In the genomic region with DNA sequence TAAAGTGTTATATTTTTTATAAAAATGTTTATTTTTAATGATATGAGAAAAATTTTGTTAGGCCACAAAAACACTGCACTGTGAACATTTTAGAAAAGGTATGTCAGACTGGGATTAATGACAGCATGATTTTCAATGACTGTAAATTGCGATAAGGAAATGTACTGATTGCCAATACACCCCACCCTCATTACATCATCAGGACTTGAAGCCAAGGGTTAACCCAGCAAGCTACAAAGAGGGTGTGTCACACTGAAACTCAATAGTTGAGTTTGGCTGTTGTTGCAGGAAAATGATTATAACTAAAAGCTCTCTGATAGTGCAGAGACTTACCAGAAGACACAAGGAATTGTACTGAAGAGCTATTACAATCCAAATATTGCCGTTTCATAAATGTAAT, we compare ENCODE assay signal across 16 cellular contexts.
DNase-seq lines count a peak whose midpoint lies in the region; ATAC-seq and TF ChIP-seq lines count a peak whose summit lies in the region.
"Had no signal": no experiment of that assay in that cellular context is flagged by ENCODE, and none has a peak within 500 bp of the region (broad histone marks: within the 10 kb centered on the region; RNA-seq: fewer than 3 reads in every experiment).

No MANE protein-coding gene starts in this region.

- intact Hi-C loops in left ventricle myocardium superior (cut with micrococcal nuclease) = no loop called here
- intact Hi-C loops in Right ventricle myocardium superior (cut with DNase I) = no loop called here
- intact Hi-C loops in activated CD4-positive, alpha-beta memory T cell treated with anti-CD3 and anti-CD28 coated beads for 36 hours (cut with micrococcal nuclease) = no loop called here

- H3K27me3 Mint-ChIP-seq in type B pancreatic cell = no peaks in the 10 kb centered on the region
- peaks cover 12 to 25% of the 10 kb centered on the region in 2 donors for H3K27me3 Mint-ChIP-seq in stimulated activated naive B cell treated with anti-CD40 and anti-IgM and Interleukin-4, amounts not matched to agents 10 μg/mL and 1 μg/mL and 100 μg/mL, for 72 hours
- H3K27me3 Mint-ChIP-seq in activated CD4-positive, alpha-beta memory T cell treated with anti-CD3 and anti-CD28 coated beads for 36 hours = peaks cover 11% of the 10 kb centered on the region

- H3K4me3 Mint-ChIP-seq in type B pancreatic cell = no peak overlapping the region
- H3K4me3 Mint-ChIP-seq in stimulated activated naive B cell treated with anti-CD40 and anti-IgM and Interleukin-4, amounts not matched to agents 10 μg/mL and 1 μg/mL and 100 μg/mL, for 72 hours = no peak overlapping the region
- no peak overlapping the region for H3K4me3 Mint-ChIP-seq in activated CD4-positive, alpha-beta memory T cell treated with anti-CD3 and anti-CD28 coated beads for 36 hours
- H3K4me3 Mint-ChIP-seq: CD4-positive, alpha-beta memory T cell; WTC11 had no signal

- H3K36me3 Mint-ChIP-seq in type B pancreatic cell = peaks cover 11% of the 10 kb centered on the region
- H3K36me3 Mint-ChIP-seq in stimulated activated naive B cell treated with anti-CD40 and anti-IgM and Interleukin-4, amounts not matched to agents 10 μg/mL and 1 μg/mL and 100 μg/mL, for 72 hours = no peaks in the 10 kb centered on the region
- no peaks in the 10 kb centered on the region for H3K36me3 Mint-ChIP-seq in activated CD4-positive, alpha-beta memory T cell treated with anti-CD3 and anti-CD28 coated beads for 36 hours
- H3K36me3 Mint-ChIP-seq: CD4-positive, alpha-beta memory T cell; WTC11 had no signal

- CTCF ChIA-PET in activated CD4-positive, alpha-beta memory T cell treated with anti-CD3 and anti-CD28 coated beads for 36 hours (lab: Charles Lee) = interaction anchor here (0.6 kb wide), 1 partner anchor 469 kb away, joined by 3 read pairs; no protein-coding TSS in a partner anchor

- DNase-seq in left ventricle myocardium superior (no peak), Right ventricle myocardium superior (no peak), dedifferentiated amniotic fluid mesenchymal stem cell (ENCODE audit: extremely low spot score) (peak; percentile 29), iris pigment epithelial cell (ENCODE audit: low read depth) (peak; percentile 50), type B pancreatic cell (ENCODE audit: extremely low spot score, unreplicated experiment) (no peak), GOT3 (lab: John Stamatoyannopoulos, UW) (no peak)
- no peak for DNase-seq in stimulated activated naive B cell treated with anti-CD40 and anti-IgM and Interleukin-4, amounts not matched to agents 10 μg/mL and 1 μg/mL and 100 μg/mL, for 72 hours
- no peak for DNase-seq in activated CD4-positive, alpha-beta memory T cell treated with anti-CD3 and anti-CD28 coated beads for 36 hours
- DNase-seq: ACHN; CD4-positive, alpha-beta memory T cell; effector CD4-positive, alpha-beta T cell; NCI-H1048; NCI-H748 treated with DMSO at 0.1 percent for 48 hours; RPMI8226; T-helper 1 cell had no signal

- H3K27ac Mint-ChIP-seq in type B pancreatic cell = peak overlapping the region; percentile 77
- no peak overlapping the region for H3K27ac Mint-ChIP-seq in stimulated activated naive B cell treated with anti-CD40 and anti-IgM and Interleukin-4, amounts not matched to agents 10 μg/mL and 1 μg/mL and 100 μg/mL, for 72 hours
- no peak overlapping the region for H3K27ac Mint-ChIP-seq in activated CD4-positive, alpha-beta memory T cell treated with anti-CD3 and anti-CD28 coated beads for 36 hours
- H3K27ac Mint-ChIP-seq: CD4-positive, alpha-beta memory T cell; WTC11 had no signal

- peaks cover 20% of the 10 kb centered on the region for H3K4me1 Mint-ChIP-seq in type B pancreatic cell (ENCODE audit: unreplicated experiment)
- H3K4me1 Mint-ChIP-seq in stimulated activated naive B cell treated with anti-CD40 and anti-IgM and Interleukin-4, amounts not matched to agents 10 μg/mL and 1 μg/mL and 100 μg/mL, for 72 hours = peaks cover under 1 to 2% of the 10 kb centered on the region in 2 donors
- peaks cover 12% of the 10 kb centered on the region for H3K4me1 Mint-ChIP-seq in activated CD4-positive, alpha-beta memory T cell treated with anti-CD3 and anti-CD28 coated beads for 36 hours (ENCODE audit: low read depth)
- H3K4me1 Mint-ChIP-seq: CD4-positive, alpha-beta memory T cell had no signal

- H3K9me3 Mint-ChIP-seq in type B pancreatic cell = no peaks in the 10 kb centered on the region
- no peaks in the 10 kb centered on the region for H3K9me3 Mint-ChIP-seq in stimulated activated naive B cell treated with anti-CD40 and anti-IgM and Interleukin-4, amounts not matched to agents 10 μg/mL and 1 μg/mL and 100 μg/mL, for 72 hours
- no peaks in the 10 kb centered on the region for H3K9me3 Mint-ChIP-seq in activated CD4-positive, alpha-beta memory T cell treated with anti-CD3 and anti-CD28 coated beads for 36 hours
- H3K9me3 Mint-ChIP-seq: CD4-positive, alpha-beta memory T cell; WTC11 had no signal

- POLR2A ChIA-PET in activated CD4-positive, alpha-beta memory T cell treated with anti-CD3 and anti-CD28 coated beads for 36 hours (lab: Charles Lee) = no interaction called here

- ATAC-seq in left ventricle myocardium superior (peak; percentile 26), Right ventricle myocardium superior (ENCODE audit: poor library complexity) (no peak)
- ATAC-seq in stimulated activated naive B cell treated with anti-CD40 and anti-IgM and Interleukin-4, amounts not matched to agents 10 μg/mL and 1 μg/mL and 100 μg/mL, for 72 hours (replicated peaks) = no peak
- ATAC-seq: WTC11 had no signal

- no peak for TF ChIP-seq CTCF in type B pancreatic cell (conservative IDR thresholded peaks at IDR 0.05)

Comparison
In these comparisons a context has a peak if more than half of its experiments do, and no peak if none do; other contexts are left out.
1. DNase-seq: peak in dedifferentiated amniotic fluid mesenchymal stem cell (single experiment) and iris pigment epithelial cell (single experiment); none in left ventricle myocardium superior (single experiment), Right ventricle myocardium superior (single experiment), type B pancreatic cell (single experiment), stimulated activated naive B cell treated with anti-CD40 and anti-IgM and Interleukin-4, amounts not matched to agents 10 μg/mL and 1 μg/mL and 100 μg/mL, for 72 hours (single experiment), activated CD4-positive, alpha-beta memory T cell treated with anti-CD3 and anti-CD28 coated beads for 36 hours (single experiment) and GOT3 (single experiment).